ENCODE assay signal across 1 cellular context in the genomic region with DNA sequence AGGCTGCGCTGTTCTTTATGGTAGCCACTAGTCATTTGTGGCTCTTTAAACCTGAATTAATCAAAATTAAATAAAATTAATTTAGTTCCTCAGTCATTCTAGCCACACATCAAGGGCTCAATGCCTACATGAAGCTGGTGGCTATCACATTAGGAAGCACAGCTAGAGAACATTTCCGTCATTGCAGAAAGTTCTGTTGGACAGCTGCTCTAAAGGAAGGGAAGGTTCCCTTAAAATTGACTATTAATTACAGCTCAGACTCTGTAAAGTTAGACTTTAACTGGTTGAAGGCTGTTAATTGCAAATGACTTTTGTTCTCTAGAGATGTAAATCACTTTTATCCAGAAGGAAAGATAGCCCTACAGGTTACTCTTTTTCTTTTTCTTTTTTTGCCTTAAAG.
TF ChIP-seq lines count a peak whose summit lies in the region.

No MANE protein-coding gene starts in this region.

TF ChIP-seq in endothelial cell of umbilical vein, 7 proteins besides CTCF, POLR2A, EP300 and RAD21 (continued from another document):
- no peak for TF ChIP-seq MAX (IDR thresholded peaks at IDR 0.05; ENCODE audit: insufficient read depth, insufficient read length)
- no peak for TF ChIP-seq MYC (IDR thresholded peaks at IDR 0.05; ENCODE audit: low read depth, low read length)
- TF ChIP-seq EZH2 (IDR thresholded peaks at IDR 0.05; ENCODE audit: borderline replicate concordance, low read depth, low read length, severe bottlenecking) = no peak
TF ChIP-seq in endothelial cell of umbilical vein: peak in this region for 0.
